9 cellular contexts compared by ENCODE assay signal in genomic region chr1:235597867-235598553, GRCh38. TPM values are rescaled to one million over a fixed set of nuclear protein-coding genes. Genes with fewer than 3 reads are reported as not detected.
A peak's percentile ranks its signal among the peaks of the same experiment; 100 is the strongest.
DNase-seq lines count a peak whose midpoint lies in the region; ATAC-seq and TF ChIP-seq lines count a peak whose summit lies in the region.
"Had no signal": no experiment of that assay in that cellular context is flagged by ENCODE, and none has a peak within 500 bp of the region (broad histone marks: within the 10 kb centered on the region; RNA-seq: fewer than 3 reads in every experiment).

No MANE protein-coding gene starts in this region.

- H3K4me3 ChIP-seq in GM12865 (ENCODE audit: low read depth, low read length) (no peak overlapping the region), cardiac fibroblast (replicated peaks in 1 of 2; ENCODE audit: low read depth in 2 of 2, low read length in 2 of 2) (no peak overlapping the region), osteoblast (ENCODE audit: insufficient read depth, low read length) (no peak overlapping the region), heart right ventricle (no peak overlapping the region)
- H3K4me3 ChIP-seq in naive thymus-derived CD4-positive, alpha-beta T cell (ENCODE audit: low read length), result no peak overlapping the region

- no peak overlapping the region for H2AFZ ChIP-seq in osteoblast (ENCODE audit: low read length)

- no peak overlapping the region for H3K27ac ChIP-seq in osteoblast (ENCODE audit: low read depth, low read length)
- no peak overlapping the region for H3K27ac ChIP-seq in naive thymus-derived CD4-positive, alpha-beta T cell (ENCODE audit: low read depth, low read length)
- H3K27ac ChIP-seq in heart right ventricle, result no peak overlapping the region

- peaks cover 0 to 9% (median 5%) of the 10 kb centered on the region in 7 donors for H3K4me1 Mint-ChIP-seq in naive thymus-derived CD4-positive, alpha-beta T cell

- no peaks in the 10 kb centered on the region for H4K20me1 ChIP-seq in osteoblast (ENCODE audit: insufficient read depth, low read length)

- H3K4me3 Mint-ChIP-seq in naive thymus-derived CD4-positive, alpha-beta T cell, result no peak overlapping the region

- ATAC-seq in naive thymus-derived CD4-positive, alpha-beta T cell, result no peak
- ATAC-seq in heart right ventricle, result no peak

- H3K4me2 ChIP-seq in osteoblast (ENCODE audit: insufficient read depth, low read length), result no peak overlapping the region

- H3K36me3 Mint-ChIP-seq in naive thymus-derived CD4-positive, alpha-beta T cell, result peaks cover 0 to 5% (median 0%) of the 10 kb centered on the region in 5 donors

- no peaks in the 10 kb centered on the region for H3K36me3 ChIP-seq in osteoblast (ENCODE audit: insufficient read depth, low read length)
- H3K36me3 ChIP-seq in naive thymus-derived CD4-positive, alpha-beta T cell (ENCODE audit: control insufficient read depth in 2 of 3, insufficient read depth in 3 of 3, low read length in 3 of 3), result no peaks in the 10 kb centered on the region
- H3K36me3 ChIP-seq in heart right ventricle, result no peaks in the 10 kb centered on the region

- DNase-seq in GM12865 (ENCODE audit: low read depth) (no peak), NAMALWA (ENCODE audit: low spot score) (peak; percentile 15), cardiac fibroblast (ENCODE audit: low read depth in 2 of 2) (peak; percentile 61 to 76), osteoblast (ENCODE audit: insufficient read length, low spot score, missing footprints) (peak; percentile 96), activated gamma-delta T cell (lab: John Stamatoyannopoulos, UW) (no peak), heart right ventricle (no peak), NCI-H2081 (lab: John Stamatoyannopoulos, UW) (no peak)
- DNase-seq in naive thymus-derived CD4-positive, alpha-beta T cell, result no peak
- DNase-seq: NCI-H2171 treated with DMSO at 0.1 percent for 48 hours had no signal

- H3K27me3 ChIP-seq in osteoblast (ENCODE audit: insufficient read depth, low read length) (no peaks in the 10 kb centered on the region), heart right ventricle (peaks cover 0 to 8% (median 0%) of the 10 kb centered on the region in 7 donors)
- no peaks in the 10 kb centered on the region for H3K27me3 ChIP-seq in naive thymus-derived CD4-positive, alpha-beta T cell (ENCODE audit: control insufficient read depth in 2 of 2, insufficient read depth in 2 of 2, low read length in 2 of 2)

- H3K27me3 Mint-ChIP-seq in naive thymus-derived CD4-positive, alpha-beta T cell, result peaks cover 0 to 19% (median 4%) of the 10 kb centered on the region in 5 donors

- H3K27ac Mint-ChIP-seq in naive thymus-derived CD4-positive, alpha-beta T cell, result no peak overlapping the region

- POLR2A ChIA-PET in naive thymus-derived CD4-positive, alpha-beta T cell (lab: Charles Lee), result no interaction called here

- CTCF ChIA-PET in naive thymus-derived CD4-positive, alpha-beta T cell (lab: Charles Lee), result interaction anchor here (0.6 to 0.8 kb wide), 2 partner anchors 33 to 1292 kb away, joined by 3 read pairs; no protein-coding TSS in a partner anchor

- H3K4me1 ChIP-seq in osteoblast (ENCODE audit: insufficient read depth, low read length) (no peaks in the 10 kb centered on the region), heart right ventricle (no peaks in the 10 kb centered on the region)
- no peaks in the 10 kb centered on the region for H3K4me1 ChIP-seq in naive thymus-derived CD4-positive, alpha-beta T cell (ENCODE audit: control insufficient read depth in 2 of 2, insufficient read depth in 2 of 2, low read length in 2 of 2)

- H3K9me3 ChIP-seq in osteoblast (ENCODE audit: low read depth, low read length), result no peaks in the 10 kb centered on the region
- no peaks in the 10 kb centered on the region for H3K9me3 ChIP-seq in naive thymus-derived CD4-positive, alpha-beta T cell (ENCODE audit: control insufficient read depth in 2 of 3, low read length in 3 of 3)
- H3K9me3 ChIP-seq in heart right ventricle, result no peaks in the 10 kb centered on the region

- intact Hi-C loops in naive thymus-derived CD4-positive, alpha-beta T cell (cut with micrococcal nuclease), result loop anchor here in 1 of 2 donors (2.0 kb wide), 1 partner anchor 83 kb away; no protein-coding TSS in a partner anchor
- intact Hi-C loops in heart right ventricle (cut with DNase I), result no loop called here

- H3K9me3 Mint-ChIP-seq in naive thymus-derived CD4-positive, alpha-beta T cell, result peaks cover 0 to 5% (median 0%) of the 10 kb centered on the region in 11 donors

- no peaks in the 10 kb centered on the region for H3K79me2 ChIP-seq in osteoblast (ENCODE audit: insufficient read depth, low read length)

- TF ChIP-seq CTCF in GM12865 (IDR thresholded peaks at IDR 0.05; ENCODE audit: insufficient read depth, low read depth, low read length, missing control alignments) (peak; percentile 33), cardiac fibroblast (IDR thresholded peaks at IDR 0.05; ENCODE audit: low read depth, low read length) (peak; percentile 57), osteoblast (IDR thresholded peaks at IDR 0.05; ENCODE audit: extremely low read depth, low read depth, low read length) (peak; percentile 68), heart right ventricle (IDR thresholded peaks at IDR 0.05) (peak in 4 of 9 donors; percentile 12 to 25 (median 20))

- WGBS in heart right ventricle, 2 donors, result 72% methylated on average over 7 of the region's 7 CpGs

RNA-seq across cellular contexts. Expression of gene GNG4, which starts 51.6 kb away (rescaled TPM):
- under 0.01 and 0.29 TPM in 2 replicates for total RNA-seq in osteoblast
- total RNA-seq in naive thymus-derived CD4-positive, alpha-beta T cell, result 1 to 10 TPM in 1 of 5 experiments, under 1 TPM in 1, not detected in 3; 0.17 to 2.3 TPM
- polyA plus RNA-seq in naive thymus-derived CD4-positive, alpha-beta T cell, result not detected
- total RNA-seq in heart right ventricle, result under 1 TPM in 2 of 10 donors, not detected in 8; 0.04 to 0.15 TPM
- under 1 TPM in 1 of 2 donors, not detected in 1; 0.06 TPM for polyA plus RNA-seq in heart right ventricle

Comparison
In these comparisons a context has a peak if more than half of its experiments do, and no peak if none do; other contexts are left out.
1. DNase-seq: peak in NAMALWA (single experiment), cardiac fibroblast (2 of 2) and osteoblast (single experiment); none in GM12865 (single experiment), naive thymus-derived CD4-positive, alpha-beta T cell (0 of 9), activated gamma-delta T cell (single experiment), heart right ventricle (0 of 2) and NCI-H2081 (0 of 2).